23 cellular contexts compared by ENCODE assay signal in the genomic region with DNA sequence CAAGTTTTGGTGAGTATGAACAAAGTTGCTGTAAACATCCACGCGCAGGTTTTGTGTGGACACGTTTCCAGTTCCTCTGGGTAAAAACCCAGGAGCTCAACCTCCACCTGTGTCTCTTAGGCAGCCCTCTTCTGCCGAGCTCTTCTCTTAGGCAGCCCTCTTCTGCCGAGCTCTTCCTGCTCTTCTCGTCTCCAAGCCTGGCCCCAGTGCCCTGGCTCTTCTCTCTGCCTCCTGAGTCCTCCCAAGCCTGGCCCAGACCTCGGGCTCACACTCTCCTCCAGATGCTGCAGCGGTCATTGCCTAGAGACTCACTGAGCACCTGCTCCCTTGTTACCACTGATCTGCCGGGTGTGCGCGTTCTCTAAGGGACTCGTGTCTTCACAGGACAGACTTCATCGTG. TPM values are rescaled to one million over a fixed set of nuclear protein-coding genes. Genes with fewer than 3 reads are reported as not detected.
DNase-seq lines count a peak whose midpoint lies in the region; ATAC-seq, FAIRE-seq and TF ChIP-seq lines count a peak whose summit lies in the region.
"Had no signal": no experiment of that assay in that cellular context is flagged by ENCODE, and none has a peak within 500 bp of the region (broad histone marks: within the 10 kb centered on the region; RNA-seq: fewer than 3 reads in every experiment).

No MANE protein-coding gene starts in this region.

- peaks cover 0 to 4% (median 0%) of the 10 kb centered on the region in 4 donors for H3K27me3 ChIP-seq in upper lobe of left lung
- peaks cover 0 to 5% (median 2%) of the 10 kb centered on the region in 4 donors for H3K27me3 ChIP-seq in pancreas

- CTCF ChIA-PET in GM10248 (lab: Yijun Ruan, JAX): interaction anchor here (0.7 to 2.3 kb wide), 4 partner anchors 19 to 134 kb away, joined by 3 to 13 read pairs (median 4); no protein-coding TSS in a partner anchor

- H3K36me3 Mint-ChIP-seq in endothelial cell (ENCODE audit: low read depth, unreplicated experiment): peaks cover 10% of the 10 kb centered on the region
- H3K36me3 Mint-ChIP-seq in stimulated activated effector memory CD8-positive, alpha-beta T cell treated with anti-CD3 and anti-CD28 coated beads, Interleukin-12 subunit alpha, Interleukin-12 subunit beta, amount 100 ng/mL, for 72 hours: no peaks in the 10 kb centered on the region
- H3K36me3 Mint-ChIP-seq in type B pancreatic cell: no peaks in the 10 kb centered on the region
- H3K36me3 Mint-ChIP-seq: CD8-positive, alpha-beta memory T cell had no signal

- peaks cover 16% of the 10 kb centered on the region for H3K4me1 Mint-ChIP-seq in endothelial cell (ENCODE audit: unreplicated experiment)
- peaks cover 7% of the 10 kb centered on the region for H3K4me1 Mint-ChIP-seq in stimulated activated effector memory CD8-positive, alpha-beta T cell treated with anti-CD3 and anti-CD28 coated beads, Interleukin-12 subunit alpha, Interleukin-12 subunit beta, amount 100 ng/mL, for 72 hours
- H3K4me1 Mint-ChIP-seq in type B pancreatic cell (ENCODE audit: unreplicated experiment): peaks cover 5% of the 10 kb centered on the region

- intact Hi-C loops in pancreas (cut with DNase I): loop anchor here in 2 of 3 donors (5.0 kb wide), 2 partner anchors 128 to 133 kb away; no protein-coding TSS in a partner anchor

- H3K4me3 ChIP-seq in upper lobe of left lung (no peak overlapping the region), pancreas (no peak overlapping the region)
- H3K4me3 ChIP-seq: BLaER1 treated with 17β-estradiol and CSF1 and Interleukin-3, amounts not matched to agents 10 nM and 100 nM; GM23338 had no signal

- DNase-seq in GM10248 (ENCODE audit: extremely low spot score) (peak; percentile 7), RKO (ENCODE audit: low spot score) (peak; percentile 2), endothelial cell (ENCODE audit: low spot score) (no peak), upper lobe of left lung (no peak), pancreas (no peak), type B pancreatic cell (ENCODE audit: extremely low spot score, unreplicated experiment) (no peak)
- no peak for DNase-seq in stimulated activated effector memory CD8-positive, alpha-beta T cell treated with anti-CD3 and anti-CD28 coated beads, Interleukin-12 subunit alpha, Interleukin-12 subunit beta, amount 100 ng/mL, for 72 hours (ENCODE audit: low spot score in 2 of 2)
- DNase-seq: CD8-positive, alpha-beta memory T cell; COR-L47; DMS 273 treated with DMSO at 0.1 percent for 48 hours; DMS53; DND-41; EL; H7; HFFc6 had no signal

- H3K9me3 Mint-ChIP-seq in endothelial cell (ENCODE audit: unreplicated experiment) (no peaks in the 10 kb centered on the region), type B pancreatic cell (no peaks in the 10 kb centered on the region)
- H3K9me3 Mint-ChIP-seq in stimulated activated effector memory CD8-positive, alpha-beta T cell treated with anti-CD3 and anti-CD28 coated beads, Interleukin-12 subunit alpha, Interleukin-12 subunit beta, amount 100 ng/mL, for 72 hours: no peaks in the 10 kb centered on the region
- H3K9me3 Mint-ChIP-seq: CD8-positive, alpha-beta memory T cell; HFFc6; IgD-negative memory B cell had no signal

- TF ChIP-seq EP300 in upper lobe of left lung (IDR thresholded peaks at IDR 0.05): no peak

- ATAC-seq in stimulated activated effector memory CD8-positive, alpha-beta T cell treated with anti-CD3 and anti-CD28 coated beads, Interleukin-12 subunit alpha, Interleukin-12 subunit beta, amount 100 ng/mL, for 72 hours: no peak
- ATAC-seq in upper lobe of left lung (ENCODE audit: low FRiP score in 2 of 2) (no peak), pancreas (no peak)
- ATAC-seq: GM23338, HCT116, HepG2 had no signal

- peak overlapping the region; percentile 9 for H3K4me3 Mint-ChIP-seq in endothelial cell (ENCODE audit: unreplicated experiment)
- no peak overlapping the region for H3K4me3 Mint-ChIP-seq in stimulated activated effector memory CD8-positive, alpha-beta T cell treated with anti-CD3 and anti-CD28 coated beads, Interleukin-12 subunit alpha, Interleukin-12 subunit beta, amount 100 ng/mL, for 72 hours
- H3K4me3 Mint-ChIP-seq in type B pancreatic cell: no peak overlapping the region
- H3K4me3 Mint-ChIP-seq: B cell; CD8-positive, alpha-beta memory T cell; GM23338; HFFc6; IgD-negative memory B cell had no signal

- H3K27ac Mint-ChIP-seq in endothelial cell (ENCODE audit: unreplicated experiment) (no peak overlapping the region), type B pancreatic cell (no peak overlapping the region)
- H3K27ac Mint-ChIP-seq in stimulated activated effector memory CD8-positive, alpha-beta T cell treated with anti-CD3 and anti-CD28 coated beads, Interleukin-12 subunit alpha, Interleukin-12 subunit beta, amount 100 ng/mL, for 72 hours: peak overlapping the region; percentile 43
- H3K27ac Mint-ChIP-seq: B cell; CD8-positive, alpha-beta memory T cell; GM23338; HFFc6; IgD-negative memory B cell had no signal

- H3K36me3 ChIP-seq in upper lobe of left lung (no peaks in the 10 kb centered on the region), pancreas (no peaks in the 10 kb centered on the region)
- H3K36me3 ChIP-seq: BLaER1 treated with 17β-estradiol and CSF1 and Interleukin-3, amounts not matched to agents 10 nM and 100 nM had no signal

- H3K27ac ChIP-seq in upper lobe of left lung (no peak overlapping the region), pancreas (no peak overlapping the region)
- H3K27ac ChIP-seq: BLaER1 treated with 17β-estradiol and CSF1 and Interleukin-3, amounts not matched to agents 10 nM and 100 nM had no signal

- no peak for FAIRE-seq in pancreas (lab: Jason Lieb, UNC)
- FAIRE-seq: GM12891, GM18507, HepG2 had no signal

- H3K9me3 ChIP-seq in upper lobe of left lung (no peaks in the 10 kb centered on the region), pancreas (no peaks in the 10 kb centered on the region)

- H3K4me1 ChIP-seq in upper lobe of left lung (peaks cover 7 to 18% (median 11%) of the 10 kb centered on the region in 4 donors), pancreas (peaks cover 0 to 3% (median 0%) of the 10 kb centered on the region in 3 donors)

- no peak for TF ChIP-seq POLR2A in upper lobe of left lung (IDR thresholded peaks at IDR 0.05)

- WGBS in upper lobe of left lung, 2 donors: 88 to 90% methylated on average over 13 of the region's 13 CpGs
- 78 to 82% methylated on average over 13 of the region's 13 CpGs for WGBS in pancreas, 2 donors

- TF ChIP-seq CTCF in GM10248 (IDR thresholded peaks at IDR 0.05; ENCODE audit: control extremely low read depth, extremely low read depth, low read depth, missing control alignments): no peak
- no peak for TF ChIP-seq CTCF in endothelial cell (IDR thresholded peaks at IDR 0.05; ENCODE audit: unreplicated experiment)
- no peak for TF ChIP-seq CTCF in upper lobe of left lung (IDR thresholded peaks at IDR 0.05)
- no peak for TF ChIP-seq CTCF in pancreas (IDR thresholded peaks at IDR 0.05)
- TF ChIP-seq CTCF in type B pancreatic cell (conservative IDR thresholded peaks at IDR 0.05): no peak

- H3K27me3 Mint-ChIP-seq in endothelial cell (ENCODE audit: unreplicated experiment) (peaks cover 13% of the 10 kb centered on the region), type B pancreatic cell (peaks cover 37% of the 10 kb centered on the region)

- POLR2A ChIA-PET in GM10248 (lab: Yijun Ruan, JAX): no interaction called here

RNA-seq across cellular contexts. Expression of gene BNIP3, which starts 38.7 kb away (rescaled TPM):
- total RNA-seq in endothelial cell (ENCODE audit: unreplicated experiment) (29.9 TPM), upper lobe of left lung (100 to 1,000 TPM in 1 of 6 donors, 10 to 100 TPM in 5; 34.6 to 114 (median 51.9) TPM), pancreas (100 to 1,000 TPM in 4 of 6 donors, 10 to 100 TPM in 2; 65.7 to 471 (median 217) TPM), type B pancreatic cell (ENCODE audit: low replicate concordance) (24.2 and 30.2 TPM in 2 replicates)
- 100 to 1,000 TPM in 1 of 2 donors, 10 to 100 TPM in 1; 84.2 to 166 TPM for polyA plus RNA-seq in pancreas

RNA-seq across cellular contexts. Expression of gene JAKMIP3, which starts 45.3 kb away (rescaled TPM):
- total RNA-seq in endothelial cell (ENCODE audit: unreplicated experiment) (0.05 TPM), upper lobe of left lung (1 to 10 TPM in 1 of 6 donors, under 1 TPM in 3, not detected in 2; 0.13 to 3.1 (median 0.52) TPM), pancreas (under 1 TPM; 0.19 to 0.37 (median 0.28) TPM), type B pancreatic cell (ENCODE audit: low replicate concordance) (0.10 and 0.19 TPM in 2 replicates)
- 1 to 10 TPM in 1 of 2 donors, under 1 TPM in 1; 0.95 to 1.4 TPM for polyA plus RNA-seq in pancreas
- polyA plus RNA-seq: CD8-positive, alpha-beta memory T cell; IgD-negative memory B cell had no signal

Comparison
In these comparisons a context has a peak if more than half of its experiments do, and no peak if none do; other contexts are left out.
1. DNase-seq: peak in GM10248 (single experiment) and RKO (single experiment); none in endothelial cell (single experiment), stimulated activated effector memory CD8-positive, alpha-beta T cell treated with anti-CD3 and anti-CD28 coated beads, Interleukin-12 subunit alpha, Interleukin-12 subunit beta, amount 100 ng/mL, for 72 hours (0 of 2), upper lobe of left lung (0 of 2), pancreas (0 of 6) and type B pancreatic cell (single experiment).